In the genomic region with DNA sequence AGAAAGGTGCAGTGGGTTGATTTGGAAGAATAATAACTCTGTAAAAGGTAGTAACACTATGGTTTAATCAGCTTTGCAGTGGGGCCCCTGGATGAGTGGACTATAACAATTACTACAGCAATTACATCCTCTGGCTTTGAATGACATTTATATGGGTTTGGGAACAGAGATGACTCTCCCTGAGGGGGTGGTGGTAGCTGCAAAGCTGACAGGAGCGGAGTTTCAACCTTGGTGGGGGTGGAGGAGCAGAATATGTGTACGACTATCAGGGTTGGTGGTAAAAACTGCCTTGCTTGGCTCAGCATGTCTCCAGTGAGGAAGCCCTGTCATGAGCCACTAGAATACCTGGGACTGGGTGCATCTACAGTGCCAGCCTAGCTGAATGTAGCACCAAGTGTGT, we compare ENCODE assay signal across 2 cellular contexts.
TF ChIP-seq lines count a peak whose summit lies in the region.

No MANE protein-coding gene starts in this region.

TF ChIP-seq in liver, 16 proteins besides CTCF, POLR2A, EP300 and RAD21:
- TF ChIP-seq FOXA1 (IDR thresholded peaks at IDR 0.05) (no peak), ATF3 (IDR thresholded peaks at IDR 0.05) (no peak), JUND (IDR thresholded peaks at IDR 0.05) (no peak), HNF4A (conservative IDR thresholded peaks at IDR 0.05) (no peak), EGR1 (IDR thresholded peaks at IDR 0.05; ENCODE audit: low read depth in 2 of 2) (no peak), TAF1 (conservative IDR thresholded peaks at IDR 0.05) (no peak), RXRA (IDR thresholded peaks at IDR 0.05) (no peak)
- TF ChIP-seq, protein P1, sequence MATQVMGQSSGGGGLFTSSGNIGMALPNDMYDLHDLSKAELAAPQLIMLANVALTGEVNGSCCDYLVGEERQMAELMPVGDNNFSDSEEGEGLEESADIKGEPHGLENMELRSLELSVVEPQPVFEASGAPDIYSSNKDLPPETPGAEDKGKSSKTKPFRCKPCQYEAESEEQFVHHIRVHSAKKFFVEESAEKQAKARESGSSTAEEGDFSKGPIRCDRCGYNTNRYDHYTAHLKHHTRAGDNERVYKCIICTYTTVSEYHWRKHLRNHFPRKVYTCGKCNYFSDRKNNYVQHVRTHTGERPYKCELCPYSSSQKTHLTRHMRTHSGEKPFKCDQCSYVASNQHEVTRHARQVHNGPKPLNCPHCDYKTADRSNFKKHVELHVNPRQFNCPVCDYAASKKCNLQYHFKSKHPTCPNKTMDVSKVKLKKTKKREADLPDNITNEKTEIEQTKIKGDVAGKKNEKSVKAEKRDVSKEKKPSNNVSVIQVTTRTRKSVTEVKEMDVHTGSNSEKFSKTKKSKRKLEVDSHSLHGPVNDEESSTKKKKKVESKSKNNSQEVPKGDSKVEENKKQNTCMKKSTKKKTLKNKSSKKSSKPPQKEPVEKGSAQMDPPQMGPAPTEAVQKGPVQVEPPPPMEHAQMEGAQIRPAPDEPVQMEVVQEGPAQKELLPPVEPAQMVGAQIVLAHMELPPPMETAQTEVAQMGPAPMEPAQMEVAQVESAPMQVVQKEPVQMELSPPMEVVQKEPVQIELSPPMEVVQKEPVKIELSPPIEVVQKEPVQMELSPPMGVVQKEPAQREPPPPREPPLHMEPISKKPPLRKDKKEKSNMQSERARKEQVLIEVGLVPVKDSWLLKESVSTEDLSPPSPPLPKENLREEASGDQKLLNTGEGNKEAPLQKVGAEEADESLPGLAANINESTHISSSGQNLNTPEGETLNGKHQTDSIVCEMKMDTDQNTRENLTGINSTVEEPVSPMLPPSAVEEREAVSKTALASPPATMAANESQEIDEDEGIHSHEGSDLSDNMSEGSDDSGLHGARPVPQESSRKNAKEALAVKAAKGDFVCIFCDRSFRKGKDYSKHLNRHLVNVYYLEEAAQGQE (IDR thresholded peaks at IDR 0.05): no peak

TF ChIP-seq in HepG2, 621 proteins besides CTCF, POLR2A, EP300 and RAD21:
- TF ChIP-seq, protein P2, sequence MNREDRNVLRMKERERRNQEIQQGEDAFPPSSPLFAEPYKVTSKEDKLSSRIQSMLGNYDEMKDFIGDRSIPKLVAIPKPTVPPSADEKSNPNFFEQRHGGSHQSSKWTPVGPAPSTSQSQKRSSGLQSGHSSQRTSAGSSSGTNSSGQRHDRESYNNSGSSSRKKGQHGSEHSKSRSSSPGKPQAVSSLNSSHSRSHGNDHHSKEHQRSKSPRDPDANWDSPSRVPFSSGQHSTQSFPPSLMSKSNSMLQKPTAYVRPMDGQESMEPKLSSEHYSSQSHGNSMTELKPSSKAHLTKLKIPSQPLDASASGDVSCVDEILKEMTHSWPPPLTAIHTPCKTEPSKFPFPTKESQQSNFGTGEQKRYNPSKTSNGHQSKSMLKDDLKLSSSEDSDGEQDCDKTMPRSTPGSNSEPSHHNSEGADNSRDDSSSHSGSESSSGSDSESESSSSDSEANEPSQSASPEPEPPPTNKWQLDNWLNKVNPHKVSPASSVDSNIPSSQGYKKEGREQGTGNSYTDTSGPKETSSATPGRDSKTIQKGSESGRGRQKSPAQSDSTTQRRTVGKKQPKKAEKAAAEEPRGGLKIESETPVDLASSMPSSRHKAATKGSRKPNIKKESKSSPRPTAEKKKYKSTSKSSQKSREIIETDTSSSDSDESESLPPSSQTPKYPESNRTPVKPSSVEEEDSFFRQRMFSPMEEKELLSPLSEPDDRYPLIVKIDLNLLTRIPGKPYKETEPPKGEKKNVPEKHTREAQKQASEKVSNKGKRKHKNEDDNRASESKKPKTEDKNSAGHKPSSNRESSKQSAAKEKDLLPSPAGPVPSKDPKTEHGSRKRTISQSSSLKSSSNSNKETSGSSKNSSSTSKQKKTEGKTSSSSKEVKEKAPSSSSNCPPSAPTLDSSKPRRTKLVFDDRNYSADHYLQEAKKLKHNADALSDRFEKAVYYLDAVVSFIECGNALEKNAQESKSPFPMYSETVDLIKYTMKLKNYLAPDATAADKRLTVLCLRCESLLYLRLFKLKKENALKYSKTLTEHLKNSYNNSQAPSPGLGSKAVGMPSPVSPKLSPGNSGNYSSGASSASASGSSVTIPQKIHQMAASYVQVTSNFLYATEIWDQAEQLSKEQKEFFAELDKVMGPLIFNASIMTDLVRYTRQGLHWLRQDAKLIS (CRISPR knock-in tag; IDR thresholded peaks at IDR 0.05): no peak
- TF ChIP-seq CCAR2 (optimal IDR thresholded peaks at IDR 0.05; ENCODE audit: low read depth, low read length): no peak
- no peak for TF ChIP-seq LCORL (IDR thresholded peaks at IDR 0.05)
- TF ChIP-seq LCORL (CRISPR knock-in tag; IDR thresholded peaks at IDR 0.05): no peak
- TF ChIP-seq CENPBD1 (CRISPR knock-in tag; IDR thresholded peaks at IDR 0.05; ENCODE audit: borderline replicate concordance, low read depth): no peak
- TF ChIP-seq ZSCAN31 (CRISPR knock-in tag; IDR thresholded peaks at IDR 0.05; ENCODE audit: low read depth): no peak
- no peak for TF ChIP-seq ZSCAN12 (CRISPR knock-in tag; IDR thresholded peaks at IDR 0.05)
- TF ChIP-seq BORCS8-MEF2B (CRISPR knock-in tag; IDR thresholded peaks at IDR 0.05): no peak
- TF ChIP-seq, protein P3, sequence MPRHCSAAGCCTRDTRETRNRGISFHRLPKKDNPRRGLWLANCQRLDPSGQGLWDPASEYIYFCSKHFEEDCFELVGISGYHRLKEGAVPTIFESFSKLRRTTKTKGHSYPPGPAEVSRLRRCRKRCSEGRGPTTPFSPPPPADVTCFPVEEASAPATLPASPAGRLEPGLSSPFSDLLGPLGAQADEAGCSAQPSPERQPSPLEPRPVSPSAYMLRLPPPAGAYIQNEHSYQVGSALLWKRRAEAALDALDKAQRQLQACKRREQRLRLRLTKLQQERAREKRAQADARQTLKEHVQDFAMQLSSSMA (CRISPR knock-in tag; IDR thresholded peaks at IDR 0.05): no peak
- TF ChIP-seq, protein P4, sequence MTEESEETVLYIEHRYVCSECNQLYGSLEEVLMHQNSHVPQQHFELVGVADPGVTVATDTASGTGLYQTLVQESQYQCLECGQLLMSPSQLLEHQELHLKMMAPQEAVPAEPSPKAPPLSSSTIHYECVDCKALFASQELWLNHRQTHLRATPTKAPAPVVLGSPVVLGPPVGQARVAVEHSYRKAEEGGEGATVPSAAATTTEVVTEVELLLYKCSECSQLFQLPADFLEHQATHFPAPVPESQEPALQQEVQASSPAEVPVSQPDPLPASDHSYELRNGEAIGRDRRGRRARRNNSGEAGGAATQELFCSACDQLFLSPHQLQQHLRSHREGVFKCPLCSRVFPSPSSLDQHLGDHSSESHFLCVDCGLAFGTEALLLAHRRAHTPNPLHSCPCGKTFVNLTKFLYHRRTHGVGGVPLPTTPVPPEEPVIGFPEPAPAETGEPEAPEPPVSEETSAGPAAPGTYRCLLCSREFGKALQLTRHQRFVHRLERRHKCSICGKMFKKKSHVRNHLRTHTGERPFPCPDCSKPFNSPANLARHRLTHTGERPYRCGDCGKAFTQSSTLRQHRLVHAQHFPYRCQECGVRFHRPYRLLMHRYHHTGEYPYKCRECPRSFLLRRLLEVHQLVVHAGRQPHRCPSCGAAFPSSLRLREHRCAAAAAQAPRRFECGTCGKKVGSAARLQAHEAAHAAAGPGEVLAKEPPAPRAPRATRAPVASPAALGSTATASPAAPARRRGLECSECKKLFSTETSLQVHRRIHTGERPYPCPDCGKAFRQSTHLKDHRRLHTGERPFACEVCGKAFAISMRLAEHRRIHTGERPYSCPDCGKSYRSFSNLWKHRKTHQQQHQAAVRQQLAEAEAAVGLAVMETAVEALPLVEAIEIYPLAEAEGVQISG (CRISPR knock-in tag; IDR thresholded peaks at IDR 0.05): no peak
- no peak for TF ChIP-seq ZNF460 (CRISPR knock-in tag; IDR thresholded peaks at IDR 0.05; ENCODE audit: borderline replicate concordance)
